In the genomic region with DNA sequence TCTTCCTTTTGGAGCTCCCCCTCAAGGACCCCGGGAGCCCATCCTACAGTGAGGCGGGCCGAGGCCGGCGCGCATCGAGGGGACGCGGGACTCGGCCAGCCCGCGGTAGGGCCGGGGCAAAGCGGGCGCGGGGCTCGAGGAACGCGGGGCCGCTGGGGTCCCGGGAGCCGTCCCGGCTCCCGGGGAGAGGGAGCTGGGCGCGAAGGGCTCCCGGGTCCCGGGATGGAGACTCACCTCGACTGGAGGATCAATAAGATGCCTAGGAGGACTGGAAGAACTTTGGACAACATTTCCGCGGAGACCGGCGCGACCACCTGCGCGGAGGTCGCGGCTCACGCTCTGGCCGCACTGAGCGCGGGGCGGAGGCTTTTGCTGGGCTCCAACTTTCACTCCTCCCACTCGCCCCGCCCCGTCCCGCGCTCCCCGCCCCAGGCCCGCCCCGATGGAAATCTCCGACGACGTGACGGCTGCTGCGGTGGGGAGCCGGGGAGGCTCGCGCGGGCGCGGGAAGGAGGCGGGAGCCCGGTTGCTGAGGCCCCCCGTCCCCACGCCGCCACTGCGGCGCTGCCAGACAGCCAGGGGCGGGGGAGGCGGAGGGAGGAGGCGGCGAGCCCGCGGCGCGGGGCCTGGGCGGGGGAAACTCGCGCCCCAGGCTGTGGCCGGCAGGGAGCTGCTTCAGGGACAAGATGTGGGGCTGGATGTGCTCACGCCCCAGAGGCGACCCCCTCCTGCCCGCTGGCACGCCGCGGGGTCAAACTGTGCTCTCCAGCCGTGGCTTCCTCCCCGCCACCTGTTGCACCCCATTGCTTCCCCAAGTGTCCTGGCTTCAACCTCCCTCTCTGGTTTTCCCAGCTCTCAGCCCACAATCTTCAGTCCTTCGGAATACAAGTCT, we compare ENCODE assay signal across 8 cellular contexts. TPM values are rescaled to one million over a fixed set of nuclear protein-coding genes. Genes with fewer than 3 reads are reported as not detected.
A peak's percentile ranks its signal among the peaks of the same experiment; 100 is the strongest.
DNase-seq lines count a peak whose midpoint lies in the region; ATAC-seq, FAIRE-seq and TF ChIP-seq lines count a peak whose summit lies in the region.

A gene with protein sequence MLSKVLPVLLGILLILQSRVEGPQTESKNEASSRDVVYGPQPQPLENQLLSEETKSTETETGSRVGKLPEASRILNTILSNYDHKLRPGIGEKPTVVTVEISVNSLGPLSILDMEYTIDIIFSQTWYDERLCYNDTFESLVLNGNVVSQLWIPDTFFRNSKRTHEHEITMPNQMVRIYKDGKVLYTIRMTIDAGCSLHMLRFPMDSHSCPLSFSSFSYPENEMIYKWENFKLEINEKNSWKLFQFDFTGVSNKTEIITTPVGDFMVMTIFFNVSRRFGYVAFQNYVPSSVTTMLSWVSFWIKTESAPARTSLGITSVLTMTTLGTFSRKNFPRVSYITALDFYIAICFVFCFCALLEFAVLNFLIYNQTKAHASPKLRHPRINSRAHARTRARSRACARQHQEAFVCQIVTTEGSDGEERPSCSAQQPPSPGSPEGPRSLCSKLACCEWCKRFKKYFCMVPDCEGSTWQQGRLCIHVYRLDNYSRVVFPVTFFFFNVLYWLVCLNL (minus strand): TSS at position 341 of the 892 bp plus-strand sequence. CDS start 51 bp downstream, at position 290.

- peak in 1 of 2 donors; percentile 75 for TF ChIP-seq POLR2A in thyroid gland (IDR thresholded peaks at IDR 0.05)

- H3K4me3 ChIP-seq in bronchial epithelial cell (ENCODE audit: low read depth, low read length) (peak within 1 kb of the TSS; percentile 58), thyroid gland (replicated peaks in 1 of 3) (peak within 1 kb of the TSS; percentile 20 to 48 (median 39))

- 21% methylated on average over 2 of the region's 90 CpGs; no CpG with 5 or more reads in 1 of the 2 donors for WGBS in thyroid gland, 2 donors

- H3K36me3 ChIP-seq in bronchial epithelial cell (ENCODE audit: control insufficient read depth, insufficient read depth, low read length) (no peaks in the 10 kb centered on the region), thyroid gland (no peaks in the 10 kb centered on the region)

- peak within 1 kb of the TSS; percentile 63 to 75 (median 66) for H3K27ac ChIP-seq in thyroid gland

- H3K4me3 Mint-ChIP-seq in stimulated activated naive CD8-positive, alpha-beta T cell treated with anti-CD3 and anti-CD28 coated beads, Interleukin-15, amount 100 ng/mL, for 72 hours: no peak within 1 kb of the TSS

- no peaks in the 10 kb centered on the region for H3K9me3 ChIP-seq in thyroid gland

- no peak for TF ChIP-seq CTCF in bronchial epithelial cell (IDR thresholded peaks at IDR 0.05; ENCODE audit: insufficient read depth, low read length, severe bottlenecking)
- TF ChIP-seq CTCF in thyroid gland (IDR thresholded peaks at IDR 0.05): no peak
- TF ChIP-seq CTCF in GM10266 (IDR thresholded peaks at IDR 0.05; ENCODE audit: control insufficient read depth, insufficient read depth, low read depth, missing control alignments): no peak

- intact Hi-C loops in thyroid gland (cut with DNase I): no loop called here

- H3K9me3 Mint-ChIP-seq in stimulated activated naive CD8-positive, alpha-beta T cell treated with anti-CD3 and anti-CD28 coated beads, Interleukin-15, amount 100 ng/mL, for 72 hours: no peaks in the 10 kb centered on the region

- DNase-seq in stimulated activated naive CD8-positive, alpha-beta T cell treated with anti-CD3 and anti-CD28 coated beads, Interleukin-15, Interleukin-2, amounts not matched to agents 100 U/mL and 50 U/mL, for 24 hours: peak; percentile 7
- DNase-seq in stimulated activated naive CD8-positive, alpha-beta T cell treated with anti-CD3 and anti-CD28 coated beads, Interleukin-15, amount 100 ng/mL, for 72 hours: no peak
- no peak for DNase-seq in bronchial epithelial cell (ENCODE audit: low read depth)
- DNase-seq in kidney tubule cell (ENCODE audit: low spot score): peak; percentile 18
- DNase-seq in thyroid gland: peak; percentile 65 to 66
- DNase-seq in UCSD-AML1 (lab: John Stamatoyannopoulos, UW; ENCODE audit: unreplicated experiment): no peak
- DNase-seq in GM10266 (ENCODE audit: extremely low spot score): no peak
- DNase-seq in KG1 (lab: John Stamatoyannopoulos, UW): no peak

- no peak for ATAC-seq in stimulated activated naive CD8-positive, alpha-beta T cell treated with anti-CD3 and anti-CD28 coated beads, Interleukin-15, Interleukin-2, amounts not matched to agents 100 U/mL and 50 U/mL, for 24 hours
- ATAC-seq in stimulated activated naive CD8-positive, alpha-beta T cell treated with anti-CD3 and anti-CD28 coated beads, Interleukin-15, amount 100 ng/mL, for 72 hours: no peak

- H3K4me1 Mint-ChIP-seq in stimulated activated naive CD8-positive, alpha-beta T cell treated with anti-CD3 and anti-CD28 coated beads, Interleukin-15, amount 100 ng/mL, for 72 hours: no peaks in the 10 kb centered on the region

- H3K27me3 ChIP-seq in bronchial epithelial cell (ENCODE audit: control insufficient read depth, insufficient read depth, low read length) (no peaks in the 10 kb centered on the region), thyroid gland (no peaks in the 10 kb centered on the region)

- H3K27ac Mint-ChIP-seq in stimulated activated naive CD8-positive, alpha-beta T cell treated with anti-CD3 and anti-CD28 coated beads, Interleukin-15, amount 100 ng/mL, for 72 hours: no peak within 1 kb of the TSS

- H3K27me3 Mint-ChIP-seq in stimulated activated naive CD8-positive, alpha-beta T cell treated with anti-CD3 and anti-CD28 coated beads, Interleukin-15, amount 100 ng/mL, for 72 hours: peaks cover 36% of the 10 kb centered on the region

- no peak for FAIRE-seq in bronchial epithelial cell (lab: Jason Lieb, UNC)

- H3K4me1 ChIP-seq in thyroid gland: peaks cover 0 to 3% of the 10 kb centered on the region in 2 donors

RNA-seq across cellular contexts. Expression of the gene that starts here (rescaled TPM):
- total RNA-seq in bronchial epithelial cell (29.2 and 32.1 TPM in 2 replicates), thyroid gland (10 to 100 TPM; 39.5 to 73.5 (median 43.1) TPM)

Comparison
In these comparisons a context has a peak if more than half of its experiments do, and no peak if none do; other contexts are left out.
1. DNase-seq: peak in stimulated activated naive CD8-positive, alpha-beta T cell treated with anti-CD3 and anti-CD28 coated beads, Interleukin-15, Interleukin-2, amounts not matched to agents 100 U/mL and 50 U/mL, for 24 hours (single experiment), kidney tubule cell (single experiment) and thyroid gland (2 of 2); none in stimulated activated naive CD8-positive, alpha-beta T cell treated with anti-CD3 and anti-CD28 coated beads, Interleukin-15, amount 100 ng/mL, for 72 hours (0 of 2), bronchial epithelial cell (single experiment), UCSD-AML1 (single experiment), GM10266 (single experiment) and KG1 (single experiment).